8 cellular contexts compared by ENCODE assay signal in genomic region chr10:73879296-73880173, GRCh38. TPM values are rescaled to one million over a fixed set of nuclear protein-coding genes. Genes with fewer than 3 reads are reported as not detected.
DNase-seq lines count a peak whose midpoint lies in the region; ATAC-seq and TF ChIP-seq lines count a peak whose summit lies in the region.

No MANE protein-coding gene starts in this region.

- no peaks in the 10 kb centered on the region for H3K9me3 Mint-ChIP-seq in WTC11

- TF ChIP-seq CTCF in 22Rv1 (IDR thresholded peaks at IDR 0.05) (peak; percentile 93), WTC11 (IDR thresholded peaks at IDR 0.05) (peak; percentile 77), kidney epithelial cell (IDR thresholded peaks at IDR 0.05; ENCODE audit: insufficient read depth, low read length, poor library complexity, severe bottlenecking) (peak; percentile 94)

- H3K27ac ChIP-seq in 22Rv1 = no peak overlapping the region

- DNase-seq in NCI-H2107 treated with DMSO at 0.1 percent for 48 hours (lab: John Stamatoyannopoulos, UW; ENCODE audit: unreplicated experiment) (peak; percentile 29), WTC11 (ENCODE audit: low spot score) (peak; percentile 81), T47D (ENCODE audit: low read depth in 1 of 2, low spot score in 1 of 2) (peak; percentile 72 to 90), kidney epithelial cell (ENCODE audit: low read depth) (no peak)
- DNase-seq in stimulated activated CD4-positive, alpha-beta T cell treated with anti-CD3 and anti-CD28 coated beads, Interleukin-1b, Interleukin-23, amount 100 ng/mL, for 48 hours = peak; percentile 94

- no peak overlapping the region for H3K4me3 ChIP-seq in kidney epithelial cell (ENCODE audit: low read depth, low read length)

- no peaks in the 10 kb centered on the region for H3K27me3 ChIP-seq in kidney epithelial cell (ENCODE audit: control insufficient read depth, insufficient read depth, low read length)

- H3K36me3 Mint-ChIP-seq in WTC11 = no peaks in the 10 kb centered on the region

- H3K4me1 Mint-ChIP-seq in WTC11 = peaks cover 23% of the 10 kb centered on the region

- H3K36me3 ChIP-seq in kidney epithelial cell (ENCODE audit: control insufficient read depth, insufficient read depth, low read length) = no peaks in the 10 kb centered on the region

- H3K27ac Mint-ChIP-seq in WTC11 = 0 out of 2 replicates have a peak overlapping the region, but pooled peaks have one; percentile 35

- H3K27me3 Mint-ChIP-seq in WTC11 (ENCODE audit: low read depth) = no peaks in the 10 kb centered on the region; the same call in 1 of the 2 replicates

- no peak overlapping the region for H3K4me3 Mint-ChIP-seq in WTC11

- in situ Hi-C loops in T47D (cut with HindIII; ENCODE audit: low pct_unique_long_range_greater_than_20kb, low sequenced_read_pairs) = no loop called here

- POLR2A ChIA-PET in WTC11 (lab: Charles Lee) = no interaction called here

- CTCF ChIA-PET in WTC11 (lab: Charles Lee) = interaction anchor here (0.6 to 3.4 kb wide), 64 partner anchors 10 to 333 kb away, joined by 3 to 75 read pairs (median 5); partner anchors contain the start of genes ADK, AP3M1, PLAU and VCL

- peak; percentile 78 for ATAC-seq in GM18498 (IDR thresholded peaks at IDR 0.05; ENCODE audit: unreplicated experiment)
- ATAC-seq in HG02885 (IDR thresholded peaks at IDR 0.05; ENCODE audit: poor library complexity, unreplicated experiment) = peak; percentile 89
- ATAC-seq in WTC11 = peak; percentile 82

TF ChIP-seq in WTC11, 78 proteins besides CTCF, POLR2A, EP300 and RAD21:
- TF ChIP-seq, protein P1, sequence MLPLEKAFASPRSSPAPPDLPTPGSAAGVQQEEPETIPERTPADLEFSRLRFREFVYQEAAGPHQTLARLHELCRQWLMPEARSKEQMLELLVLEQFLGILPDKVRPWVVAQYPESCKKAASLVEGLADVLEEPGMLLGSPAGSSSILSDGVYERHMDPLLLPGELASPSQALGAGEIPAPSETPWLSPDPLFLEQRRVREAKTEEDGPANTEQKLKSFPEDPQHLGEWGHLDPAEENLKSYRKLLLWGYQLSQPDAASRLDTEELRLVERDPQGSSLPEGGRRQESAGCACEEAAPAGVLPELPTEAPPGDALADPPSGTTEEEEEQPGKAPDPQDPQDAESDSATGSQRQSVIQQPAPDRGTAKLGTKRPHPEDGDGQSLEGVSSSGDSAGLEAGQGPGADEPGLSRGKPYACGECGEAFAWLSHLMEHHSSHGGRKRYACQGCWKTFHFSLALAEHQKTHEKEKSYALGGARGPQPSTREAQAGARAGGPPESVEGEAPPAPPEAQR (CRISPR knock-in tag; IDR thresholded peaks at IDR 0.05) = no peak
- TF ChIP-seq ZNF121 (CRISPR knock-in tag; IDR thresholded peaks at IDR 0.05) = no peak
- TF ChIP-seq, protein P2, sequence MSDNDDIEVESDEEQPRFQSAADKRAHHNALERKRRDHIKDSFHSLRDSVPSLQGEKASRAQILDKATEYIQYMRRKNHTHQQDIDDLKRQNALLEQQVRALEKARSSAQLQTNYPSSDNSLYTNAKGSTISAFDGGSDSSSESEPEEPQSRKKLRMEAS (CRISPR knock-in tag; IDR thresholded peaks at IDR 0.05) = peak; percentile 54; the same call in 1 of the 2 replicates
- TF ChIP-seq, protein P3, sequence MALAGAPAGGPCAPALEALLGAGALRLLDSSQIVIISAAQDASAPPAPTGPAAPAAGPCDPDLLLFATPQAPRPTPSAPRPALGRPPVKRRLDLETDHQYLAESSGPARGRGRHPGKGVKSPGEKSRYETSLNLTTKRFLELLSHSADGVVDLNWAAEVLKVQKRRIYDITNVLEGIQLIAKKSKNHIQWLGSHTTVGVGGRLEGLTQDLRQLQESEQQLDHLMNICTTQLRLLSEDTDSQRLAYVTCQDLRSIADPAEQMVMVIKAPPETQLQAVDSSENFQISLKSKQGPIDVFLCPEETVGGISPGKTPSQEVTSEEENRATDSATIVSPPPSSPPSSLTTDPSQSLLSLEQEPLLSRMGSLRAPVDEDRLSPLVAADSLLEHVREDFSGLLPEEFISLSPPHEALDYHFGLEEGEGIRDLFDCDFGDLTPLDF (CRISPR knock-in tag; IDR thresholded peaks at IDR 0.05) = no peak

RNA-seq across cellular contexts. Expression of gene CAMK2G, which starts 5.2 kb away (rescaled TPM):
- total RNA-seq in WTC11 (2021) (34.9 to 39.9 TPM (median 34.9 TPM) in 3 replicates), kidney epithelial cell (12.7 and 18.8 TPM in 2 replicates)

RNA-seq across cellular contexts. Expression of gene PLAU, which starts 31.4 kb away (rescaled TPM):
- 15.0 to 18.0 TPM (median 16.2 TPM) in 3 replicates for total RNA-seq in WTC11 (2021)
- 709 and 758 TPM in 2 replicates for total RNA-seq in kidney epithelial cell

Comparison
In these comparisons a context has a peak if more than half of its experiments do, and no peak if none do; other contexts are left out.
1. RNA of gene PLAU, which starts 31.4 kb away (total RNA-seq): 709 to 758 TPM in kidney epithelial cell; 15.0 to 18.0 TPM in WTC11; every median in the first group is over 10 times any median in the second.
2. Peak in every context shown above with its lines, with median percentiles within 50 percentile points of each other: CTCF ChIP-seq and ATAC-seq.